Comparison of ENCODE assay signal across 8 cellular contexts in genomic region chr1:94805912-94806311, GRCh38. TPM values are rescaled to one million over a fixed set of nuclear protein-coding genes. Genes with fewer than 3 reads are reported as not detected.
A peak's percentile ranks its signal among the peaks of the same experiment; 100 is the strongest.
DNase-seq lines count a peak whose midpoint lies in the region; ATAC-seq, FAIRE-seq and TF ChIP-seq lines count a peak whose summit lies in the region.

No MANE protein-coding gene starts in this region.

- H3K27ac ChIP-seq in foreskin keratinocyte: no peak overlapping the region

- H3K4me1 Mint-ChIP-seq in activated T-helper 2 cell treated with anti-CD3 and anti-CD28 coated beads, Interferon-gamma antibody, Interleukin-2, Interleukin-4, amounts not matched to agents 10 μg/mL and 5 μg/mL and 100 μg/mL, durations not matched to agents 14 hours and 24 hours and 36 hours (ENCODE audit: low read depth): peaks cover 15% of the 10 kb centered on the region
- peaks cover 13% of the 10 kb centered on the region for H3K4me1 Mint-ChIP-seq in osteocyte (ENCODE audit: unreplicated experiment)

- TF ChIP-seq CTCF in GM12873 (IDR thresholded peaks at IDR 0.05; ENCODE audit: insufficient read depth, low read depth, low read length, missing control alignments) (peak; percentile 86), foreskin keratinocyte (conservative IDR thresholded peaks at IDR 0.05) (peak; percentile 96), osteocyte (IDR thresholded peaks at IDR 0.05) (peak; percentile 99)

- intact Hi-C loops in activated T-helper 2 cell treated with anti-CD3 and anti-CD28 coated beads, Interferon-gamma antibody, Interleukin-2, Interleukin-4, amounts not matched to agents 10 μg/mL and 5 μg/mL and 100 μg/mL, durations not matched to agents 14 hours and 24 hours and 36 hours (cut with micrococcal nuclease): loop anchor here (1.0 to 5.0 kb wide), 3 partner anchors 284 to 754 kb away; no protein-coding TSS in a partner anchor

- peaks cover 16% of the 10 kb centered on the region for H3K4me1 ChIP-seq in foreskin keratinocyte

- H3K27me3 Mint-ChIP-seq in activated T-helper 2 cell treated with anti-CD3 and anti-CD28 coated beads, Interferon-gamma antibody, Interleukin-2, Interleukin-4, amounts not matched to agents 10 μg/mL and 5 μg/mL and 100 μg/mL, durations not matched to agents 14 hours and 24 hours and 36 hours (ENCODE audit: low read depth): peaks cover 2% of the 10 kb centered on the region
- peaks cover 2% of the 10 kb centered on the region for H3K27me3 Mint-ChIP-seq in osteocyte (ENCODE audit: unreplicated experiment)

- ATAC-seq in HG03342 (IDR thresholded peaks at IDR 0.05; ENCODE audit: unreplicated experiment) (peak; percentile 64), foreskin keratinocyte (peak; percentile 54), GM18519 (IDR thresholded peaks at IDR 0.05; ENCODE audit: low FRiP score, unreplicated experiment) (no peak)

- no peak overlapping the region for H3K27ac Mint-ChIP-seq in activated T-helper 2 cell treated with anti-CD3 and anti-CD28 coated beads, Interferon-gamma antibody, Interleukin-2, Interleukin-4, amounts not matched to agents 10 μg/mL and 5 μg/mL and 100 μg/mL, durations not matched to agents 14 hours and 24 hours and 36 hours
- no peak overlapping the region for H3K27ac Mint-ChIP-seq in osteocyte (ENCODE audit: unreplicated experiment)

- no peaks in the 10 kb centered on the region for H3K27me3 ChIP-seq in foreskin keratinocyte

- no peaks in the 10 kb centered on the region for H3K36me3 Mint-ChIP-seq in activated T-helper 2 cell treated with anti-CD3 and anti-CD28 coated beads, Interferon-gamma antibody, Interleukin-2, Interleukin-4, amounts not matched to agents 10 μg/mL and 5 μg/mL and 100 μg/mL, durations not matched to agents 14 hours and 24 hours and 36 hours (ENCODE audit: low read depth)
- H3K36me3 Mint-ChIP-seq in osteocyte (ENCODE audit: unreplicated experiment): no peaks in the 10 kb centered on the region

- H3K4me3 Mint-ChIP-seq in activated T-helper 2 cell treated with anti-CD3 and anti-CD28 coated beads, Interferon-gamma antibody, Interleukin-2, Interleukin-4, amounts not matched to agents 10 μg/mL and 5 μg/mL and 100 μg/mL, durations not matched to agents 14 hours and 24 hours and 36 hours (ENCODE audit: low read depth): no peak overlapping the region
- H3K4me3 Mint-ChIP-seq in osteocyte (ENCODE audit: unreplicated experiment): no peak overlapping the region

- no peaks in the 10 kb centered on the region for H3K9me3 Mint-ChIP-seq in activated T-helper 2 cell treated with anti-CD3 and anti-CD28 coated beads, Interferon-gamma antibody, Interleukin-2, Interleukin-4, amounts not matched to agents 10 μg/mL and 5 μg/mL and 100 μg/mL, durations not matched to agents 14 hours and 24 hours and 36 hours
- H3K9me3 Mint-ChIP-seq in osteocyte (ENCODE audit: unreplicated experiment): no peaks in the 10 kb centered on the region

- FAIRE-seq in A204.1 (lab: Jason Lieb, UNC): peak; percentile 44
- FAIRE-seq in RCC 7860 (lab: Jason Lieb, UNC): peak; percentile 69

- DNase-seq in RCC 7860 (ENCODE audit: low spot score) (peak; percentile 24), foreskin keratinocyte (peak in 1 of 2 donors; percentile 50), osteocyte (ENCODE audit: extremely low spot score, unreplicated experiment) (no peak)
- peak; percentile 30 for DNase-seq in activated T-helper 2 cell treated with anti-CD3 and anti-CD28 coated beads, Interferon-gamma antibody, Interleukin-2, Interleukin-4, amounts not matched to agents 10 μg/mL and 5 μg/mL and 100 μg/mL, durations not matched to agents 14 hours and 24 hours and 36 hours (ENCODE audit: low spot score)

RNA-seq across cellular contexts. Expression of gene SLC44A3, which starts 14.2 kb away (rescaled TPM):
- not detected in 2 replicates for total RNA-seq in activated T-helper 2 cell treated with anti-CD3 and anti-CD28 coated beads, Interferon-gamma antibody, Interleukin-2, Interleukin-4, amounts not matched to agents 10 μg/mL and 5 μg/mL and 100 μg/mL, durations not matched to agents 14 hours and 24 hours and 36 hours
- total RNA-seq in foreskin keratinocyte (2.0 and 2.1 TPM in 2 replicates), osteocyte (2.8 and 3.6 TPM in 2 replicates)
- 2.1 and 2.8 TPM in 2 replicates for polyA plus RNA-seq in foreskin keratinocyte
